In the genomic region with DNA sequence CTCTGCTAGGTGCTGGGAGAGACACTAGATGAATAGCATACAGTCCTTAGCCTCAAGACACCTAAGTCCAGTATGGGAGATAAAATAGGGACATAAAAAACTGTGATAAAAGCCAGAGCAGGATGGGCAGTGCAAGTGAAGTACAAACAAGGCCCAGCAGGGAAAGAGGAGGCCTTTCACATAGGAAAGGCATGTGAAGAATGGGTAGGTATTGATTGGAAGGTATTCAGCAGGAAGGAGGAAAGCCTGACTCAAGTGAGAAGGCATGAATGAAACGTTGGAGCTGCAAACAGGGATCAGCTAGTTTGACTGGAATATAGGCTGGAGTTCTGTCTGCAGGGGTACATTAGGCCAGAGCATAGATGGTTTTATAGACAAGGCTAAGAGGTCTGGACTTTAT, we compare ENCODE assay signal across 1 cellular context.
TF ChIP-seq lines count a peak whose summit lies in the region.

No MANE protein-coding gene starts in this region.

TF ChIP-seq in HepG2, 621 proteins besides CTCF, POLR2A, EP300 and RAD21 (continued from another document):
- TF ChIP-seq, protein P1, sequence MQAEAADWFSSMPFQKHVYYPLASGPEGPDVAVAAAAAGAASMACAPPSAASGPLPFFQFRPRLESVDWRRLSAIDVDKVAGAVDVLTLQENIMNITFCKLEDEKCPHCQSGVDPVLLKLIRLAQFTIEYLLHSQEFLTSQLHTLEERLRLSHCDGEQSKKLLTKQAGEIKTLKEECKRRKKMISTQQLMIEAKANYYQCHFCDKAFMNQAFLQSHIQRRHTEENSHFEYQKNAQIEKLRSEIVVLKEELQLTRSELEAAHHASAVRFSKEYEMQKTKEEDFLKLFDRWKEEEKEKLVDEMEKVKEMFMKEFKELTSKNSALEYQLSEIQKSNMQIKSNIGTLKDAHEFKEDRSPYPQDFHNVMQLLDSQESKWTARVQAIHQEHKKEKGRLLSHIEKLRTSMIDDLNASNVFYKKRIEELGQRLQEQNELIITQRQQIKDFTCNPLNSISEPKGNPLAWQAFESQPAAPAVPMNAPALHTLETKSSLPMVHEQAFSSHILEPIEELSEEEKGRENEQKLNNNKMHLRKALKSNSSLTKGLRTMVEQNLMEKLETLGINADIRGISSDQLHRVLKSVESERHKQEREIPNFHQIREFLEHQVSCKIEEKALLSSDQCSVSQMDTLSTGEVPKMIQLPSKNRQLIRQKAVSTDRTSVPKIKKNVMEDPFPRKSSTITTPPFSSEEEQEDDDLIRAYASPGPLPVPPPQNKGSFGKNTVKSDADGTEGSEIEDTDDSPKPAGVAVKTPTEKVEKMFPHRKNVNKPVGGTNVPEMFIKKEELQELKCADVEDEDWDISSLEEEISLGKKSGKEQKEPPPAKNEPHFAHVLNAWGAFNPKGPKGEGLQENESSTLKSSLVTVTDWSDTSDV (CRISPR knock-in tag; IDR thresholded peaks at IDR 0.05): no peak
- no peak for TF ChIP-seq HNF4G (IDR thresholded peaks at IDR 0.05; ENCODE audit: borderline replicate concordance, low read depth, low read length)
- TF ChIP-seq HNF4G (CRISPR knock-in tag; IDR thresholded peaks at IDR 0.05; ENCODE audit: borderline replicate concordance, low read depth): no peak
- TF ChIP-seq KDM3A (CRISPR knock-in tag; IDR thresholded peaks at IDR 0.05; ENCODE audit: low read depth): no peak
- no peak for TF ChIP-seq U2AF2 (IDR thresholded peaks at IDR 0.05; ENCODE audit: low read depth, low read length)
